ENCODE assay signal across 8 cellular contexts in the genomic region with DNA sequence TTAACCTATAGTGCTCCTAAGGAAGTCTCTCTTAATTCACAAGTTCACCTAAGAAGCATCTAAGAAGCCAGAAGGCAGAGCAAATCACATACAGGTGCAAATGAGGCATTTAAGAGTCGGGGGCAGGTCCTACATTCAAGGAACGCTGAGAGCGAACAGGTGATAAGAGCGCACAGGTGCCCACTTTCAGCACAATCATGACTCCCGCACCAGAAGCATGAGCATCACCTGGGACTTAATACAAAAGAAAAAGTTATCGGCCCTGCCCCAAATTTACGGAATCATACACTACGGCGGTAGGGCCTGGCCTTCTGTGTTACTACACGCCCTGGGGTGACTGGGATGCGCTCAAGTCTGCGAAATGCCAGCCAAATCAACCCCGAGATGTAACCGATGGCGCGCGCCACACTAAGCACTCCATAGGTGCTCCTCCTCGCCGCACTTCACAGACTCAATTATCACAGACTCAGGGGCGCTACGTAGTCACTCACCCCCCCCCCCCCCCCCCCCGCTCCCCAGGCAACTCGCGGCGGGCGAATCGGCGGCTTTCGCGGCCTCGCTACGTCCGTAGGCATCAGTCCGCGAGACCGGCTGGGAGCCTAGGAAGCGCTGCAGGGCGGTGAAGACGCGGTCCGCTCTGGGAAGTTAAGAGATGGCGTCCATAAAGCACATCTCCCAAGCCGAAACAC. TPM values are rescaled to one million over a fixed set of nuclear protein-coding genes. Genes with fewer than 3 reads are reported as not detected.
DNase-seq lines count a peak whose midpoint lies in the region; ATAC-seq and TF ChIP-seq lines count a peak whose summit lies in the region.

No MANE protein-coding gene starts in this region.

- intact Hi-C loops in CD14-positive monocyte (cut with micrococcal nuclease) (loop anchor here in 1 of 2 donors (5.0 to 10.0 kb wide), 3 partner anchors 51 to 1646 kb away; a partner anchor contains a TSS), Right ventricle myocardium inferior (cut with DNase I) (loop anchor here (5.0 kb wide), 1 partner anchor 136 kb away; no protein-coding TSS in a partner anchor), testis (cut with DNase I; ENCODE audit: low total_unique reads) (no loop called here)

- H3K27ac ChIP-seq in RWPE1, result peak overlapping the region; percentile 86
- H3K27ac ChIP-seq in testis, result peak overlapping the region; percentile 66 to 71

- no peaks in the 10 kb centered on the region for H3K9me3 ChIP-seq in testis

- POLR2A ChIA-PET in RWPE1 (lab: Yijun Ruan, JAX; ENCODE audit: low non-redundant PET), result no interaction called here

- H3K36me3 ChIP-seq in testis (ENCODE audit: low read depth, missing control alignments), result no peaks in the 10 kb centered on the region

- H3K27ac Mint-ChIP-seq in CD14-positive monocyte, result peak overlapping the region; percentile 91 to 98 (median 96)
- H3K27ac Mint-ChIP-seq in activated naive CD4-positive, alpha-beta T cell treated with anti-CD3 and anti-CD28 coated beads, Interleukin-2, amount 10 ng/mL, durations not matched to agents 7 days and 5 days, result peak overlapping the region; percentile 92
- H3K27ac Mint-ChIP-seq in osteocyte (ENCODE audit: unreplicated experiment), result peak overlapping the region; percentile 98

- peak; percentile 12 for ATAC-seq in GM19452 (IDR thresholded peaks at IDR 0.05; ENCODE audit: unreplicated experiment)
- ATAC-seq in Right ventricle myocardium inferior, result peak; percentile 9

- DNase-seq in CD14-positive monocyte (ENCODE audit: low spot score) (no peak), HK-2 (ENCODE audit: unreplicated experiment) (peak; percentile 54), RWPE1 (ENCODE audit: low spot score) (peak; percentile 23), Right ventricle myocardium inferior (ENCODE audit: missing footprints) (peak; percentile 80), osteocyte (ENCODE audit: extremely low spot score, unreplicated experiment) (peak; percentile 88), testis (peak; percentile 59)
- DNase-seq in activated naive CD4-positive, alpha-beta T cell treated with anti-CD3 and anti-CD28 coated beads, Interleukin-2, amount 10 ng/mL, durations not matched to agents 7 days and 5 days, result peak; percentile 72

- H3K4me3 Mint-ChIP-seq in CD14-positive monocyte (peak overlapping the region; percentile 99), osteocyte (ENCODE audit: unreplicated experiment) (peak overlapping the region; percentile 100)
- peak overlapping the region; percentile 97 for H3K4me3 Mint-ChIP-seq in activated naive CD4-positive, alpha-beta T cell treated with anti-CD3 and anti-CD28 coated beads, Interleukin-2, amount 10 ng/mL, durations not matched to agents 7 days and 5 days

- no peak for TF ChIP-seq POLR2A in testis (IDR thresholded peaks at IDR 0.05)

- peak overlapping the region; percentile 96 to 97 for H3K4me3 ChIP-seq in testis

- 1 to 2% methylated on average over 17 of the region's 43 CpGs for WGBS in testis, 2 donors

- no peaks in the 10 kb centered on the region for H3K36me3 Mint-ChIP-seq in CD14-positive monocyte
- no peaks in the 10 kb centered on the region for H3K36me3 Mint-ChIP-seq in activated naive CD4-positive, alpha-beta T cell treated with anti-CD3 and anti-CD28 coated beads, Interleukin-2, amount 10 ng/mL, durations not matched to agents 7 days and 5 days
- H3K36me3 Mint-ChIP-seq in osteocyte (ENCODE audit: unreplicated experiment), result no peaks in the 10 kb centered on the region

- H3K27me3 Mint-ChIP-seq in CD14-positive monocyte (ENCODE audit: low read depth in 3 of 3) (no peaks in the 10 kb centered on the region), osteocyte (ENCODE audit: unreplicated experiment) (peaks cover 4% of the 10 kb centered on the region)
- no peaks in the 10 kb centered on the region for H3K27me3 Mint-ChIP-seq in activated naive CD4-positive, alpha-beta T cell treated with anti-CD3 and anti-CD28 coated beads, Interleukin-2, amount 10 ng/mL, durations not matched to agents 7 days and 5 days

- CTCF ChIA-PET in RWPE1 (lab: Yijun Ruan, JAX), result no interaction called here
- CTCF ChIA-PET in activated naive CD4-positive, alpha-beta T cell treated with anti-CD3 and anti-CD28 coated beads, Interleukin-2, amount 10 ng/mL, durations not matched to agents 7 days and 5 days (lab: Charles Lee), result no interaction called here

- H3K4me1 ChIP-seq in testis, result peaks cover 8% of the 10 kb centered on the region

- TF ChIP-seq CTCF in CD14-positive monocyte (IDR thresholded peaks at IDR 0.05) (no peak), RWPE1 (conservative IDR thresholded peaks at IDR 0.05; ENCODE audit: low read depth) (no peak), osteocyte (IDR thresholded peaks at IDR 0.05) (no peak), testis (IDR thresholded peaks at IDR 0.05) (no peak)

- H3K4me1 Mint-ChIP-seq in CD14-positive monocyte (peaks cover 17% of the 10 kb centered on the region), osteocyte (ENCODE audit: unreplicated experiment) (peaks cover 12% of the 10 kb centered on the region)
- H3K4me1 Mint-ChIP-seq in activated naive CD4-positive, alpha-beta T cell treated with anti-CD3 and anti-CD28 coated beads, Interleukin-2, amount 10 ng/mL, durations not matched to agents 7 days and 5 days, result peaks cover 29% of the 10 kb centered on the region

- peaks cover 0 to 2% (median 0%) of the 10 kb centered on the region in 7 donors for H3K9me3 Mint-ChIP-seq in CD14-positive monocyte
- no peaks in the 10 kb centered on the region for H3K9me3 Mint-ChIP-seq in activated naive CD4-positive, alpha-beta T cell treated with anti-CD3 and anti-CD28 coated beads, Interleukin-2, amount 10 ng/mL, durations not matched to agents 7 days and 5 days
- no peaks in the 10 kb centered on the region for H3K9me3 Mint-ChIP-seq in osteocyte (ENCODE audit: unreplicated experiment)

- H3K27me3 ChIP-seq in testis, result no peaks in the 10 kb centered on the region

RNA-seq across cellular contexts. Expression of a gene that starts 0.7 kb away (rescaled TPM):
- 10 to 100 TPM in 1 of 2 donors, 1 to 10 TPM in 1; 6.7 to 14.0 TPM for polyA plus RNA-seq in CD14-positive monocyte
- 4.6 TPM for total RNA-seq in Right ventricle myocardium inferior
- total RNA-seq in osteocyte, result 8.9 and 9.1 TPM in 2 replicates
- total RNA-seq in testis, result 10 to 100 TPM; 47.4 to 91.6 TPM
- 45.7 TPM for polyA plus RNA-seq in testis (ENCODE audit: insufficient read depth, low read depth, low replicate concordance)
